ENCODE assay signal across 19 cellular contexts in genomic region chr3:76222115-76222652, GRCh38.
DNase-seq lines count a peak whose midpoint lies in the region; ATAC-seq, FAIRE-seq and TF ChIP-seq lines count a peak whose summit lies in the region.
"Had no signal": no experiment of that assay in that cellular context is flagged by ENCODE, and none has a peak within 500 bp of the region (broad histone marks: within the 10 kb centered on the region; RNA-seq: fewer than 3 reads in every experiment).

No MANE protein-coding gene starts in this region.

- ATAC-seq in PC-3, result peak; percentile 58
- no peak for ATAC-seq in sciatic nerve
- ATAC-seq: GM12878, K562 had no signal

- no peaks in the 10 kb centered on the region for H3K79me2 ChIP-seq in PC-3 (ENCODE audit: low read length)

- 14 to 46% (median 24%) methylated on average over 4 of the region's 4 CpGs for WGBS in small intestine, 3 donors

- CTCF ChIA-PET in PC-3 (lab: Charles Lee), result no interaction called here

- BruUV-seq in PC-3 (replicated peaks; lab: Mats Ljungman, UMichigan), result no TSS peak

- H3K9me3 ChIP-seq in PC-3 (ENCODE audit: low read length) (no peaks in the 10 kb centered on the region), small intestine (ENCODE audit: control insufficient read depth, low read depth) (no peaks in the 10 kb centered on the region), ascending aorta (no peaks in the 10 kb centered on the region)
- H3K9me3 ChIP-seq: SK-N-SH had no signal

- no peak overlapping the region for H2AFZ ChIP-seq in PC-3 (ENCODE audit: low read length)

- intact Hi-C loops in PC-3 (cut with micrococcal nuclease) (no loop called here), ascending aorta (cut with DNase I) (no loop called here), sciatic nerve (cut with DNase I) (no loop called here)

- H3K4me1 ChIP-seq in PC-3 (ENCODE audit: insufficient read depth, low read length) (peaks cover 4% of the 10 kb centered on the region; the same call in 1 of the 2 replicates), small intestine (ENCODE audit: control insufficient read depth in 2 of 2, insufficient read depth in 1 of 2, low read depth in 1 of 2, low read length in 1 of 2) (no peaks in the 10 kb centered on the region), ascending aorta (no peaks in the 10 kb centered on the region)

- POLR2A ChIA-PET in PC-3 (lab: Charles Lee; ENCODE audit: unreplicated experiment), result no interaction called here

- no peaks in the 10 kb centered on the region for H3F3A ChIP-seq in PC-3 (ENCODE audit: low read length, unreplicated experiment)

- TF ChIP-seq CTCF in PC-3 (conservative IDR thresholded peaks at IDR 0.05; ENCODE audit: low read depth, low read length) (no peak), ascending aorta (IDR thresholded peaks at IDR 0.05) (no peak)

- no peak overlapping the region for H3K4me2 ChIP-seq in PC-3 (ENCODE audit: low read length)
- H3K4me2 ChIP-seq: SK-N-SH had no signal

- no peak for FAIRE-seq in small intestine (lab: Jason Lieb, UNC)
- FAIRE-seq: GM12878, K562 had no signal

- H3K36me3 ChIP-seq in PC-3 (ENCODE audit: low read depth, low read length), result no peaks in the 10 kb centered on the region
- no peaks in the 10 kb centered on the region for H3K36me3 ChIP-seq in small intestine (ENCODE audit: control insufficient read depth in 2 of 2, insufficient read depth in 2 of 2, low read length in 2 of 2)
- no peaks in the 10 kb centered on the region for H3K36me3 ChIP-seq in ascending aorta

- H3K4me3 ChIP-seq in PC-3 (ENCODE audit: low read length) (no peak overlapping the region), small intestine (ENCODE audit: low read depth in 1 of 2, low read length in 2 of 2) (no peak overlapping the region), ascending aorta (no peak overlapping the region)
- H3K4me3 ChIP-seq: GM12878, K562 had no signal

- H3K27ac ChIP-seq in PC-3 (ENCODE audit: low read length) (no peak overlapping the region), small intestine (ENCODE audit: low read depth in 1 of 2, low read length in 1 of 2) (no peak overlapping the region), ascending aorta (no peak overlapping the region)

- H4K20me1 ChIP-seq in PC-3 (ENCODE audit: low read length), result no peaks in the 10 kb centered on the region

- H3K9ac ChIP-seq in PC-3 (ENCODE audit: low read length), result no peak overlapping the region
- H3K9ac ChIP-seq: SK-N-SH had no signal

- DNase-seq in NCI-H345 (lab: John Stamatoyannopoulos, UW) (peak; percentile 2), NCI-H345 treated with DMSO at 0.1 percent for 48 hours (lab: John Stamatoyannopoulos, UW; ENCODE audit: unreplicated experiment) (no peak), PC-3 (peak; percentile 78), iris pigment epithelial cell (ENCODE audit: low read depth) (peak; percentile 42), small intestine (peak; percentile 23), ascending aorta (ENCODE audit: low spot score in 2 of 2) (no peak), T1000 (lab: John Stamatoyannopoulos, UW) (no peak), sciatic nerve (ENCODE audit: low spot score) (no peak)
- DNase-seq: 8988T, GDM1, GOT3, NCI-H1417 treated with DMSO at 0.1 percent for 48 hours, NCI-H187 treated with DMSO at 0.1 percent for 48 hours, NCI-H2171, NCI-H748 treated with DMSO at 0.1 percent for 48 hours, SHP77, SK-N-SH had no signal

- no peaks in the 10 kb centered on the region for H3K9me2 ChIP-seq in PC-3 (replicated peaks; ENCODE audit: low read length)
- H3K9me2 ChIP-seq: SK-N-SH had no signal

- H3K27me3 ChIP-seq in PC-3 (ENCODE audit: low read length) (no peaks in the 10 kb centered on the region), small intestine (ENCODE audit: control insufficient read depth in 2 of 2, insufficient read depth in 2 of 2, low read length in 2 of 2) (no peaks in the 10 kb centered on the region), ascending aorta (no peaks in the 10 kb centered on the region)

Comparison
In these comparisons a context has a peak if more than half of its experiments do, and no peak if none do; other contexts are left out.
1. DNase-seq: peak in NCI-H345 (single experiment), PC-3 (single experiment), iris pigment epithelial cell (single experiment) and small intestine (single experiment); none in NCI-H345 treated with DMSO at 0.1 percent for 48 hours (single experiment), ascending aorta (0 of 2), T1000 (single experiment) and sciatic nerve (single experiment).